ENCODE assay signal across 8 cellular contexts in genomic region chr12:108633534-108634224, GRCh38. TPM values are rescaled to one million over a fixed set of nuclear protein-coding genes. Genes with fewer than 3 reads are reported as not detected.
DNase-seq lines count a peak whose midpoint lies in the region; ATAC-seq, FAIRE-seq and TF ChIP-seq lines count a peak whose summit lies in the region.

SELPLG (minus strand) TSS chr12:108633894; CDS start chr12:108624307, 9,587 bp downstream.

- TF ChIP-seq POLR2A in GM18951 (IDR thresholded peaks at IDR 0.05; ENCODE audit: extremely low read depth, insufficient read depth, insufficient read length), result peak; percentile 66
- no peak for TF ChIP-seq POLR2A in suprapubic skin (IDR thresholded peaks at IDR 0.05)

- POLR2A ChIA-PET in naive thymus-derived CD4-positive, alpha-beta T cell (lab: Charles Lee), result interaction anchor here (0.6 to 12.6 kb wide), 14 partner anchors 9 to 1941 kb away, joined by 3 to 200 read pairs (median 5); partner anchors contain the start of genes ISCU, SART3 and SSH1

- no peaks in the 10 kb centered on the region for H3K27me3 Mint-ChIP-seq in naive thymus-derived CD4-positive, alpha-beta T cell

- peak within 1 kb of the TSS; percentile 95 to 100 (median 98) for H3K27ac Mint-ChIP-seq in naive thymus-derived CD4-positive, alpha-beta T cell

- no peaks in the 10 kb centered on the region for H3K27me3 ChIP-seq in naive thymus-derived CD4-positive, alpha-beta T cell (ENCODE audit: control insufficient read depth in 2 of 2, insufficient read depth in 2 of 2, low read length in 2 of 2)
- H3K27me3 ChIP-seq in suprapubic skin, result peaks cover 5% of the 10 kb centered on the region

- DNase-seq in activated naive CD8-positive, alpha-beta T cell treated with anti-CD3 and anti-CD28 coated beads, Interleukin-2, amount 50 U/mL, for 16 hours (ENCODE audit: low read depth, low spot score), result peak; percentile 36
- peak; percentile 70 to 96 (median 93) for DNase-seq in naive thymus-derived CD4-positive, alpha-beta T cell
- DNase-seq in suprapubic skin (ENCODE audit: low spot score in 2 of 2) (peak; percentile 74 to 82), urothelium cell line (ENCODE audit: low spot score) (no peak), RKO (ENCODE audit: low spot score) (no peak)

- peak within 1 kb of the TSS; percentile 98 for H3K4me3 ChIP-seq in naive thymus-derived CD4-positive, alpha-beta T cell (ENCODE audit: low read length)
- peak within 1 kb of the TSS; percentile 11 for H3K4me3 ChIP-seq in suprapubic skin

- FAIRE-seq in urothelium cell line (lab: Jason Lieb, UNC), result no peak

- 84% methylated on average over 10 of the region's 13 CpGs for WGBS in suprapubic skin

- in situ Hi-C loops in GM18951 (cut with MboI; ENCODE audit: low sequenced_read_pairs, unreplicated experiment), result no loop called here

- CTCF ChIA-PET in naive thymus-derived CD4-positive, alpha-beta T cell (lab: Charles Lee), result interaction anchor here (0.7 to 10.6 kb wide), 8 partner anchors 13 to 169 kb away, joined by 3 to 149 read pairs (median 14); partner anchors contain the start of genes ISCU and SART3

- H3K4me3 Mint-ChIP-seq in naive thymus-derived CD4-positive, alpha-beta T cell, result peak within 1 kb of the TSS; percentile 90 to 100 (median 99)

- H3K4me1 ChIP-seq in naive thymus-derived CD4-positive, alpha-beta T cell (ENCODE audit: control insufficient read depth in 2 of 2, insufficient read depth in 2 of 2, low read length in 2 of 2), result peaks cover 50 to 53% of the 10 kb centered on the region in 2 donors
- H3K4me1 ChIP-seq in suprapubic skin, result peaks cover 43% of the 10 kb centered on the region

- H3K36me3 ChIP-seq in naive thymus-derived CD4-positive, alpha-beta T cell (ENCODE audit: control insufficient read depth in 2 of 3, insufficient read depth in 3 of 3, low read length in 3 of 3), result peaks cover 0 to 5% (median 0%) of the 10 kb centered on the region in 3 experiments
- H3K36me3 ChIP-seq in suprapubic skin, result no peaks in the 10 kb centered on the region

- TF ChIP-seq CTCF in suprapubic skin (IDR thresholded peaks at IDR 0.05), result no peak

- H3K9me3 Mint-ChIP-seq in naive thymus-derived CD4-positive, alpha-beta T cell, result peaks cover 0 to 4% (median 0%) of the 10 kb centered on the region in 11 donors

- peak within 1 kb of the TSS; percentile 89 for H3K27ac ChIP-seq in naive thymus-derived CD4-positive, alpha-beta T cell (ENCODE audit: low read depth, low read length)
- H3K27ac ChIP-seq in suprapubic skin, result peak within 1 kb of the TSS; percentile 2

- H3K9me3 ChIP-seq in naive thymus-derived CD4-positive, alpha-beta T cell (ENCODE audit: control insufficient read depth in 2 of 3, low read length in 3 of 3), result no peaks in the 10 kb centered on the region
- H3K9me3 ChIP-seq in suprapubic skin, result no peaks in the 10 kb centered on the region

- peaks cover 50 to 73% (median 66%) of the 10 kb centered on the region in 7 donors for H3K4me1 Mint-ChIP-seq in naive thymus-derived CD4-positive, alpha-beta T cell

- intact Hi-C loops in T-helper 1 cell treated with Interleukin-12 subunit alpha and Interleukin-12 subunit beta and Interleukin-4 antibody, amounts not matched to agents 30 ng/mL and 1 ng/mL, for 36 hours (cut with micrococcal nuclease), result loop anchor here (1.0 to 2.0 kb wide), 8 partner anchors 16 to 460 kb away; partner anchors contain the start of genes ALKBH2, FICD, SSH1 and USP30
- intact Hi-C loops in naive thymus-derived CD4-positive, alpha-beta T cell (cut with micrococcal nuclease), result loop anchor here (1.0 to 10.0 kb wide), 11 partner anchors 15 to 1539 kb away; partner anchors contain the start of genes CORO1C (in 2 of the 2), CRY1 (in 1 of the 2), FICD (in 1 of the 2) and GLTP (in 1 of the 2)

- TF ChIP-seq EP300 in suprapubic skin (IDR thresholded peaks at IDR 0.05), result no peak

- H3K36me3 Mint-ChIP-seq in naive thymus-derived CD4-positive, alpha-beta T cell, result peaks cover 4 to 38% (median 9%) of the 10 kb centered on the region in 5 donors

- ATAC-seq in HG03108 (IDR thresholded peaks at IDR 0.05; ENCODE audit: unreplicated experiment), result peak; percentile 49
- peak; percentile 83 for ATAC-seq in naive thymus-derived CD4-positive, alpha-beta T cell

RNA-seq across cellular contexts. Expression of gene SELPLG, which starts in this region (rescaled TPM):
- total RNA-seq in T-helper 1 cell treated with Interleukin-12 subunit alpha and Interleukin-12 subunit beta and Interleukin-4 antibody, amounts not matched to agents 30 ng/mL and 1 ng/mL, for 36 hours, result 239 and 251 TPM in 2 replicates
- total RNA-seq in naive thymus-derived CD4-positive, alpha-beta T cell, result 100 to 1,000 TPM in 4 of 5 experiments, 10 to 100 TPM in 1; 54.3 to 217 (median 154) TPM
- polyA plus RNA-seq in naive thymus-derived CD4-positive, alpha-beta T cell, result 100 to 1,000 TPM; 530 to 831 TPM
- 1 to 10 TPM; 1.3 to 5.6 (median 3.0) TPM for total RNA-seq in suprapubic skin

Comparison
In these comparisons a context has a peak if more than half of its experiments do, and no peak if none do; other contexts are left out.
1. RNA of gene SELPLG (total RNA-seq): 239 to 251 TPM in T-helper 1 cell treated with Interleukin-12 subunit alpha and Interleukin-12 subunit beta and Interleukin-4 antibody, amounts not matched to agents 30 ng/mL and 1 ng/mL, for 36 hours and 54.3 to 217 TPM in naive thymus-derived CD4-positive, alpha-beta T cell; 1.3 to 5.6 TPM in suprapubic skin; every median in the first group is over 4 times any median in the second.
2. DNase-seq: peak in activated naive CD8-positive, alpha-beta T cell treated with anti-CD3 and anti-CD28 coated beads, Interleukin-2, amount 50 U/mL, for 16 hours (single experiment), naive thymus-derived CD4-positive, alpha-beta T cell (9 of 9) and suprapubic skin (2 of 2); none in urothelium cell line (single experiment) and RKO (single experiment).